Comparison of ENCODE assay signal across 12 cellular contexts in the genomic region with DNA sequence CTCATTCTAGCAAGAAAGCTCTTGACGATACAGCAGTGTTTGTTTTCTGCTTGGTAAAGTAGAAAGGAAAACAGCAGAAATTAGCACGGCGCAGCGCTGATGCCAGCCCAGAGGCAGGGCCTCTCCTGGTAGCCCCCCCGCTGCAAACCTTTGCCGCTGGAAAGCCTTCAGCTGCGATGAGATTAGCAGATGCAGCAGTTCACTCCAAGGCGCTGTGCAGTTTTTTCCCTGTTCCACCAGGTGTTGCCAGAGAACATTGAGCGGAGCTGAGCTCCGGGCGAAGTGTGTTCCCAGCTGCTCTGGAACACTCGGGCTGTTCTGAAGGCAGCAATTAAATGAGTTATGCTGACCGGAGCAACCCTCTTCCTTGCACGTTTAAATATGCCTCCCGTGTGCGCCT.
DNase-seq lines count a peak whose midpoint lies in the region; ATAC-seq and TF ChIP-seq lines count a peak whose summit lies in the region.
"Had no signal": no experiment of that assay in that cellular context is flagged by ENCODE, and none has a peak within 500 bp of the region (broad histone marks: within the 10 kb centered on the region; RNA-seq: fewer than 3 reads in every experiment).

No MANE protein-coding gene starts in this region.

- H3K27ac ChIP-seq in Panc1 (ENCODE audit: low read length) (no peak overlapping the region), gastrocnemius medialis (peak overlapping the region; percentile 55 to 75 (median 66))

- H3K27me3 ChIP-seq in Panc1 (ENCODE audit: control insufficient read depth, insufficient read depth, low read length): no peaks in the 10 kb centered on the region; the same call in none of the 2 replicates
- H3K27me3 ChIP-seq in gastrocnemius medialis: no peaks in the 10 kb centered on the region

- peaks cover 10 to 25% (median 10%) of the 10 kb centered on the region in 3 donors for H3K9me3 Mint-ChIP-seq in T-cell

- peak; percentile 71 for TF ChIP-seq CTCF in Panc1 (IDR thresholded peaks at IDR 0.05)
- TF ChIP-seq CTCF in gastrocnemius medialis (IDR thresholded peaks at IDR 0.05 in 4 of 5, conservative IDR thresholded peaks at IDR 0.05 in 1 of 5): peak; percentile 48 to 75 (median 59)

- in situ Hi-C loops in Panc1 (cut with HindIII; ENCODE audit: low pct_unique_long_range_greater_than_20kb, low sequenced_read_pairs) (no loop called here), gastrocnemius medialis (cut with MboI; ENCODE audit: low sequenced_read_pairs in 4 of 4) (loop anchor here in 3 of 4 donors (25.0 kb wide), 1 partner anchor 207 kb away; no protein-coding TSS in a partner anchor)

- H3K36me3 ChIP-seq in Panc1 (ENCODE audit: control insufficient read depth, insufficient read depth, low read length) (no peaks in the 10 kb centered on the region), gastrocnemius medialis (no peaks in the 10 kb centered on the region)

- intact Hi-C loops in Panc1 (cut with micrococcal nuclease; ENCODE audit: unreplicated experiment) (loop anchor here (10.0 kb wide), 1 partner anchor 770 kb away; no protein-coding TSS in a partner anchor), gastrocnemius medialis (cut with DNase I; ENCODE audit: low total_unique reads) (loop anchor here (2.0 to 10.0 kb wide), 5 partner anchors 46 to 520 kb away; no protein-coding TSS in a partner anchor)

- H3K36me3 Mint-ChIP-seq in T-cell: no peaks in the 10 kb centered on the region
- H3K36me3 Mint-ChIP-seq: activated CD4-positive, alpha-beta memory T cell treated with anti-CD3 and anti-CD28 coated beads for 36 hours; naive B cell; stimulated activated memory B cell treated with anti-CD40 and anti-IgM and Interleukin-4, amounts not matched to agents 10 μg/mL and 1 μg/mL and 100 μg/mL, for 72 hours had no signal

- CTCF ChIA-PET in Panc1 (lab: Charles Lee) (no interaction called here), T-cell (lab: Charles Lee) (no interaction called here)

- no TSS peak for BruUV-seq in Panc1 (replicated peaks; lab: Mats Ljungman, UMichigan)

- no peaks in the 10 kb centered on the region for H3K9me3 ChIP-seq in Panc1 (ENCODE audit: control insufficient read depth, insufficient read depth, low read depth, low read length)
- H3K9me3 ChIP-seq in gastrocnemius medialis: no peaks in the 10 kb centered on the region

- no peaks in the 10 kb centered on the region for H3K27me3 Mint-ChIP-seq in T-cell
- H3K27me3 Mint-ChIP-seq: activated CD4-positive, alpha-beta memory T cell treated with anti-CD3 and anti-CD28 coated beads for 36 hours; stimulated activated memory B cell treated with anti-CD40 and anti-IgM and Interleukin-4, amounts not matched to agents 10 μg/mL and 1 μg/mL and 100 μg/mL, for 72 hours had no signal

- H3K4me3 ChIP-seq in Panc1 (ENCODE audit: low read depth in 2 of 2, low read length in 2 of 2) (no peak overlapping the region), gastrocnemius medialis (peak overlapping the region in 1 of 4 donors; percentile 31)

- H3K27ac Mint-ChIP-seq in T-cell: no peak overlapping the region
- H3K27ac Mint-ChIP-seq: activated CD4-positive, alpha-beta memory T cell treated with anti-CD3 and anti-CD28 coated beads for 36 hours; stimulated activated memory B cell treated with anti-CD40 and anti-IgM and Interleukin-4, amounts not matched to agents 10 μg/mL and 1 μg/mL and 100 μg/mL, for 72 hours had no signal

- peak; percentile 22 for DNase-seq in M059J (ENCODE audit: low read depth)
- DNase-seq in Panc1 (ENCODE audit: low read depth, low spot score): no peak
- DNase-seq in hippocampal formation (lab: John Stamatoyannopoulos, UW): peak; percentile 7 to 34
- peak; percentile 70 to 86 for DNase-seq in gastrocnemius medialis
- no peak for DNase-seq in activated CD8-positive, alpha-beta memory T cell treated with anti-CD3 and anti-CD28 coated beads, Interleukin-2, amount 50 U/mL, for 48 hours
- no peak for DNase-seq in T-cell
- DNase-seq: activated CD4-positive, alpha-beta memory T cell treated with anti-CD3 and anti-CD28 coated beads for 36 hours; naive B cell; NCI-H1048 had no signal

- H3K4me1 ChIP-seq in Panc1 (ENCODE audit: control insufficient read depth, insufficient read depth, low read length) (no peaks in the 10 kb centered on the region), gastrocnemius medialis (peaks cover 47 to 51% of the 10 kb centered on the region in 2 donors)

- no peak overlapping the region for H3K4me3 Mint-ChIP-seq in T-cell
- H3K4me3 Mint-ChIP-seq: activated CD4-positive, alpha-beta memory T cell treated with anti-CD3 and anti-CD28 coated beads for 36 hours; naive B cell; stimulated activated memory B cell treated with anti-CD40 and anti-IgM and Interleukin-4, amounts not matched to agents 10 μg/mL and 1 μg/mL and 100 μg/mL, for 72 hours had no signal

- no peaks in the 10 kb centered on the region for H3K4me1 Mint-ChIP-seq in T-cell
- H3K4me1 Mint-ChIP-seq: naive B cell; stimulated activated memory B cell treated with anti-CD40 and anti-IgM and Interleukin-4, amounts not matched to agents 10 μg/mL and 1 μg/mL and 100 μg/mL, for 72 hours had no signal

- POLR2A ChIA-PET in Panc1 (lab: Charles Lee) (no interaction called here), T-cell (lab: Charles Lee) (no interaction called here)

- ATAC-seq in Panc1: peak; percentile 86
- peak; percentile 93 to 97 for ATAC-seq in gastrocnemius medialis
- ATAC-seq in GM21786 (IDR thresholded peaks at IDR 0.05; ENCODE audit: unreplicated experiment): no peak
- ATAC-seq in HG02885 (IDR thresholded peaks at IDR 0.05; ENCODE audit: poor library complexity, unreplicated experiment): no peak
- no peak for ATAC-seq in T-cell (replicated peaks in 1 of 4)
- ATAC-seq: stimulated activated memory B cell treated with anti-CD40 and anti-IgM and Interleukin-4, amounts not matched to agents 10 μg/mL and 1 μg/mL and 100 μg/mL, for 72 hours had no signal

- TF ChIP-seq POLR2A in gastrocnemius medialis (IDR thresholded peaks at IDR 0.05): no peak

Comparison
In these comparisons a context has a peak if more than half of its experiments do, and no peak if none do; other contexts are left out.
1. DNase-seq: peak in M059J (single experiment), hippocampal formation (2 of 2) and gastrocnemius medialis (2 of 2); none in Panc1 (single experiment), activated CD8-positive, alpha-beta memory T cell treated with anti-CD3 and anti-CD28 coated beads, Interleukin-2, amount 50 U/mL, for 48 hours (single experiment) and T-cell (0 of 34).
2. ATAC-seq: peak in Panc1 (single experiment) and gastrocnemius medialis (2 of 2); none in GM21786 (single experiment), HG02885 (single experiment) and T-cell (0 of 4).